2 cellular contexts compared by ENCODE assay signal in the genomic region with DNA sequence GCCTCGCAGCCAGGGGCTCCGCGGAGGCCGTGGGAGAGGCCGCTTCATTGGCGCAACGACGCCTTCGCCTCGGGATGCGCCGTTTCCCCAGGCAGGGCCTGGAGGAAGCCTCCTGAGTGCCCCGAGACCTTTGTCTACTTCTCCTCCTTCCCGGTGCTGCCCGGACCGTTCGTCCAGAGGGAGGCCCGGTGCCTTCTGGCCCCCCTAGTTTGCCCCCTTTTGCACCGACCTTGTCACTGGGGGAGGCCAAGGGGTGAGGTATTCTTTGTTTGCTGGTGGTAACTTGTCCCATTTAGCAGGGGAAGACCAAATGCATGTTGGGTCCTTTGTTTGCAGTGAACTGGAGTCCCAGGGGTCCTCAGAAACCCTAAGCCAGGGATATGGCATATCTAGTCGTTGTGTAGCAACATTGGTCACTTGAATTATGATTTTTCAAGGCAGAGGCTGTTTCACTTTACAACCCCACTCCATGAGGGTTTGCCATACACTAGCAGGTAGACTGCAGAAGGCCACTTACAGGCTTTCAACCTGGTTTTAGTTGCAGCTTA.
TF ChIP-seq lines count a peak whose summit lies in the region.

No MANE protein-coding gene starts in this region.

TF ChIP-seq in K562, 482 proteins besides CTCF, POLR2A, EP300 and RAD21 (continued from another document and continues in another):
- TF ChIP-seq YY1 (IDR thresholded peaks at IDR 0.05; ENCODE audit: borderline replicate concordance in 1 of 3, control insufficient read depth in 1 of 3, extremely low read depth in 1 of 3, insufficient read depth in 3 of 3, insufficient read length in 1 of 3, insufficient replicate concordance in 2 of 3, low read depth in 1 of 3, low read length in 2 of 3) (peak in 1 of 3 experiments; percentile 42), CXXC5 (CRISPR knock-in tag; IDR thresholded peaks at IDR 0.05) (0 out of 2 replicates have a peak, but pooled peaks have one; percentile 1), CREB3L1 (IDR thresholded peaks at IDR 0.05; ENCODE audit: borderline replicate concordance, low read depth) (no peak), MTA1 (IDR thresholded peaks at IDR 0.05; ENCODE audit: borderline replicate concordance) (no peak), NONO (IDR thresholded peaks at IDR 0.05; ENCODE audit: low read depth in 2 of 2, low read length in 1 of 2) (0 out of 4 replicates have a peak, but pooled peaks of 1 of the 2 experiments have one; percentile 17), ZNF76 (CRISPR knock-in tag; IDR thresholded peaks at IDR 0.05; ENCODE audit: borderline replicate concordance) (0 out of 2 replicates have a peak, but pooled peaks have one; percentile 47), SAP30 (IDR thresholded peaks at IDR 0.05; ENCODE audit: borderline replicate concordance, insufficient read depth, low read depth, low read length, poor library complexity, severe bottlenecking) (peak; percentile 49), L3MBTL2 (IDR thresholded peaks at IDR 0.05) (peak; percentile 18; the same call in 1 of the 2 replicates), KAT7 (CRISPR knock-in tag; IDR thresholded peaks at IDR 0.05; ENCODE audit: borderline replicate concordance) (peak; percentile 24), CTBP1 (IDR thresholded peaks at IDR 0.05; ENCODE audit: borderline replicate concordance) (peak; percentile 47), TEAD1 (CRISPR knock-in tag; IDR thresholded peaks at IDR 0.05) (0 out of 4 replicates have a peak, but pooled peaks of 1 of the 2 experiments have one; percentile 5), ELK3 (CRISPR knock-in tag; IDR thresholded peaks at IDR 0.05) (no peak), RCOR1 (IDR thresholded peaks at IDR 0.05; ENCODE audit: borderline replicate concordance in 1 of 2, low read depth in 2 of 2, low read length in 2 of 2) (0 out of 4 replicates have a peak, but pooled peaks of 1 of the 2 experiments have one; percentile 20), NR2C2 (CRISPR knock-in tag; IDR thresholded peaks at IDR 0.05) (0 out of 2 replicates have a peak, but pooled peaks have one; percentile 20), NR2C2 (tag; IDR thresholded peaks at IDR 0.05) (no peak), ZBTB17 (CRISPR knock-in tag; IDR thresholded peaks at IDR 0.05) (no peak), HDGF (IDR thresholded peaks at IDR 0.05) (0 out of 2 replicates have a peak, but pooled peaks have one; percentile 56), ZFP91 (CRISPR knock-in tag; IDR thresholded peaks at IDR 0.05) (0 out of 2 replicates have a peak, but pooled peaks have one; percentile 38), ERF (CRISPR knock-in tag; IDR thresholded peaks at IDR 0.05) (0 out of 2 replicates have a peak, but pooled peaks have one; percentile 54), NR4A1 (CRISPR knock-in tag; IDR thresholded peaks at IDR 0.05) (no peak), NR4A1 (tag; IDR thresholded peaks at IDR 0.05) (no peak), ZNF175 (CRISPR knock-in tag; IDR thresholded peaks at IDR 0.05; ENCODE audit: low read depth) (no peak), CHD1 (IDR thresholded peaks at IDR 0.05; ENCODE audit: low read length) (peak; percentile 56), POLR3G (IDR thresholded peaks at IDR 0.05; ENCODE audit: extremely low read depth, insufficient read length, insufficient replicate concordance) (no peak), HIVEP1 (CRISPR knock-in tag; IDR thresholded peaks at IDR 0.05) (0 out of 2 replicates have a peak, but pooled peaks have one; percentile 2)
- TF ChIP-seq, protein P1, sequence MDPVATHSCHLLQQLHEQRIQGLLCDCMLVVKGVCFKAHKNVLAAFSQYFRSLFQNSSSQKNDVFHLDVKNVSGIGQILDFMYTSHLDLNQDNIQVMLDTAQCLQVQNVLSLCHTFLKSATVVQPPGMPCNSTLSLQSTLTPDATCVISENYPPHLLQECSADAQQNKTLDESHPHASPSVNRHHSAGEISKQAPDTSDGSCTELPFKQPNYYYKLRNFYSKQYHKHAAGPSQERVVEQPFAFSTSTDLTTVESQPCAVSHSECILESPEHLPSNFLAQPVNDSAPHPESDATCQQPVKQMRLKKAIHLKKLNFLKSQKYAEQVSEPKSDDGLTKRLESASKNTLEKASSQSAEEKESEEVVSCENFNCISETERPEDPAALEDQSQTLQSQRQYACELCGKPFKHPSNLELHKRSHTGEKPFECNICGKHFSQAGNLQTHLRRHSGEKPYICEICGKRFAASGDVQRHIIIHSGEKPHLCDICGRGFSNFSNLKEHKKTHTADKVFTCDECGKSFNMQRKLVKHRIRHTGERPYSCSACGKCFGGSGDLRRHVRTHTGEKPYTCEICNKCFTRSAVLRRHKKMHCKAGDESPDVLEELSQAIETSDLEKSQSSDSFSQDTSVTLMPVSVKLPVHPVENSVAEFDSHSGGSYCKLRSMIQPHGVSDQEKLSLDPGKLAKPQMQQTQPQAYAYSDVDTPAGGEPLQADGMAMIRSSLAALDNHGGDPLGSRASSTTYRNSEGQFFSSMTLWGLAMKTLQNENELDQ (CRISPR knock-in tag; IDR thresholded peaks at IDR 0.05; ENCODE audit: borderline replicate concordance): no peak

TF ChIP-seq in GM12891, 5 proteins besides CTCF, POLR2A, EP300 and RAD21 (continued from another document):
- no peak for TF ChIP-seq POLR2AphosphoS5 (IDR thresholded peaks at IDR 0.05; ENCODE audit: low read depth, low read length)
- TF ChIP-seq PAX5 (IDR thresholded peaks at IDR 0.05; ENCODE audit: insufficient read depth, low read length, severe bottlenecking): no peak
- no peak for TF ChIP-seq SPI1 (IDR thresholded peaks at IDR 0.05; ENCODE audit: low read depth, low read length)
